Comparison of ENCODE assay signal across 8 cellular contexts in the genomic region with DNA sequence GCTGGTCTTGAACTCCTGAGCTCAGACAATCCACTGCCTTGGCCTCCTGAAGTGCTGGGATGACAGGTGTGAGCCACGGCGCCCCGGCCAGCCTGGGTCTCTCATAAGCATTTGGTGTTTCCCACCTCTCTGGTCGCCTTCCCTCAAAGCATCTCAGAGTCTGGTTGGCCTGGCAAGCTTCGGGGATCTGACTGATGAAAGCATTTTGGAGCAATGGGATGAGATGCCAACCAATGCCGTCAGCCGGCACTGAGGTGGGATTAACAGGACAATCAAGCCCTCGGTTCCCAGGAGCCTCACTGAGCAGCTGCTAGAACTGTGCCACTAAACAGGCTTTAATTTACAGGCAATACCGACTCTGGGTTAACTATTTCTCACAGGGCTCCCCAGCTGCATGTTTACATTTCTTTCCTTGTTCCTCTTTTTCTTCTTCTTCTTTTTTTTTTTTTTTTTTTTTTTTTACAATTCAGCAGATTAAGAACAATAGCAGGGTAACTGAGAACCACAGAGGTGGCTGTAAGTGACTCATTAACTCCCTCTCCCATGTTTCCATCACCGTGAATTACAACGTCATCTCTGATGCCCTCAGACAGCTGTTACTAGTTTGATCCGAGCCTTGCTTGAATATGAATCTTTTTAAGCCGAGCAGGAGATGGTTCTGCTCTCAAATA. TPM values are rescaled to one million over a fixed set of nuclear protein-coding genes. Genes with fewer than 3 reads are reported as not detected.
DNase-seq lines count a peak whose midpoint lies in the region; ATAC-seq lines count a peak whose summit lies in the region.

No MANE protein-coding gene starts in this region.

- H3K36me3 Mint-ChIP-seq in activated T-helper 2 cell treated with anti-CD3 and anti-CD28 coated beads, Interferon-gamma antibody, Interleukin-2, Interleukin-4, amounts not matched to agents 10 μg/mL and 5 μg/mL and 100 μg/mL, durations not matched to agents 14 hours and 24 hours and 36 hours (ENCODE audit: low read depth): peaks cover 14% of the 10 kb centered on the region

- H3K27me3 Mint-ChIP-seq in activated T-helper 2 cell treated with anti-CD3 and anti-CD28 coated beads, Interferon-gamma antibody, Interleukin-2, Interleukin-4, amounts not matched to agents 10 μg/mL and 5 μg/mL and 100 μg/mL, durations not matched to agents 14 hours and 24 hours and 36 hours (ENCODE audit: low read depth): no peaks in the 10 kb centered on the region

- H3K27ac Mint-ChIP-seq in activated T-helper 2 cell treated with anti-CD3 and anti-CD28 coated beads, Interferon-gamma antibody, Interleukin-2, Interleukin-4, amounts not matched to agents 10 μg/mL and 5 μg/mL and 100 μg/mL, durations not matched to agents 14 hours and 24 hours and 36 hours: no peak overlapping the region

- ATAC-seq in GM21360 (IDR thresholded peaks at IDR 0.05; ENCODE audit: unreplicated experiment) (peak; percentile 58), HG03469 (IDR thresholded peaks at IDR 0.05; ENCODE audit: unreplicated experiment) (peak; percentile 46)

- intact Hi-C loops in activated T-helper 2 cell treated with anti-CD3 and anti-CD28 coated beads, Interferon-gamma antibody, Interleukin-2, Interleukin-4, amounts not matched to agents 10 μg/mL and 5 μg/mL and 100 μg/mL, durations not matched to agents 14 hours and 24 hours and 36 hours (cut with micrococcal nuclease): loop anchor here (1.0 kb wide), 1 partner anchor 35 kb away; no protein-coding TSS in a partner anchor

- peak overlapping the region; percentile 8 for H3K4me3 Mint-ChIP-seq in activated T-helper 2 cell treated with anti-CD3 and anti-CD28 coated beads, Interferon-gamma antibody, Interleukin-2, Interleukin-4, amounts not matched to agents 10 μg/mL and 5 μg/mL and 100 μg/mL, durations not matched to agents 14 hours and 24 hours and 36 hours (ENCODE audit: low read depth)

- peak; percentile 88 for DNase-seq in GF-D8 (lab: John Stamatoyannopoulos, UW)
- no peak for DNase-seq in activated T-helper 2 cell treated with anti-CD3 and anti-CD28 coated beads, Interferon-gamma antibody, Interleukin-2, Interleukin-4, amounts not matched to agents 10 μg/mL and 5 μg/mL and 100 μg/mL, durations not matched to agents 14 hours and 24 hours and 36 hours (ENCODE audit: low spot score)
- no peak for DNase-seq in DMS79 (lab: John Stamatoyannopoulos, UW)
- no peak for DNase-seq in NCI-H1105 treated with DMSO at 0.1 percent for 48 hours (lab: John Stamatoyannopoulos, UW)
- DNase-seq in stimulated activated CD4-positive, alpha-beta T cell treated with anti-CD3 and anti-CD28 coated beads, Interleukin-2, amount 100 ng/mL, for 24 hours: no peak
- DNase-seq in activated CD4-positive, alpha-beta T cell treated with anti-CD3 and anti-CD28 coated beads for 1 hour: no peak

- peaks cover 48% of the 10 kb centered on the region for H3K4me1 Mint-ChIP-seq in activated T-helper 2 cell treated with anti-CD3 and anti-CD28 coated beads, Interferon-gamma antibody, Interleukin-2, Interleukin-4, amounts not matched to agents 10 μg/mL and 5 μg/mL and 100 μg/mL, durations not matched to agents 14 hours and 24 hours and 36 hours (ENCODE audit: low read depth)

- H3K9me3 Mint-ChIP-seq in activated T-helper 2 cell treated with anti-CD3 and anti-CD28 coated beads, Interferon-gamma antibody, Interleukin-2, Interleukin-4, amounts not matched to agents 10 μg/mL and 5 μg/mL and 100 μg/mL, durations not matched to agents 14 hours and 24 hours and 36 hours: no peaks in the 10 kb centered on the region

RNA-seq across cellular contexts. Expression of gene ODC1, which starts 38.0 kb away (rescaled TPM):
- 161 and 164 TPM in 2 replicates for total RNA-seq in activated T-helper 2 cell treated with anti-CD3 and anti-CD28 coated beads, Interferon-gamma antibody, Interleukin-2, Interleukin-4, amounts not matched to agents 10 μg/mL and 5 μg/mL and 100 μg/mL, durations not matched to agents 14 hours and 24 hours and 36 hours
